25 cellular contexts compared by ENCODE assay signal in the genomic region with DNA sequence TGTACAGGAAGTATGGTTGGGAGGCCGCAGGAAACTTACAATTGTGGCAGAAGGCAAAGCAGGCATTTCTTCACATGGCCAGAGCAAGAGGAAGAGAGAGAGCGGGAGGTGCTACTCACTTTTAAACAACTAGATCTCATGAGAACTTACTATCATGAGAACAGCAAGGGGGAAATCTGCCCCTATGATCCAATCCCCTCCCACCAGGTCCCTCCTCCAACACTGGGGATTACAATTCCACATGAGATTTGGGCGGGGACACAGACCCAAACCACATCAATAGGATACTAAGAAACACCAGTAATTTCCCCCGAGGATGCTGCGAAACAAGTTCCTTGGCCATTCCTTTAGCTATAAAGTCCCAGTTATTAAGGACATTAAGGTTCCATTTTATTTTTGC.
"Had no signal": no experiment of that assay in that cellular context is flagged by ENCODE, and none has a peak within 500 bp of the region (broad histone marks: within the 10 kb centered on the region; RNA-seq: fewer than 3 reads in every experiment).

No MANE protein-coding gene starts in this region.

- ATAC-seq: pancreas; psoas muscle; stimulated activated naive CD8-positive, alpha-beta T cell treated with anti-CD3 and anti-CD28 coated beads, Interleukin-15, Interleukin-2, amounts not matched to agents 100 U/mL and 50 U/mL, for 24 hours had no signal

- H3K4me3 ChIP-seq: left ventricle myocardium inferior, lung, pancreas, psoas muscle, testis, transverse colon had no signal

- H3K9me3 ChIP-seq: left ventricle myocardium inferior, pancreas, psoas muscle, testis, transverse colon had no signal

- DNase-seq: activated CD4-positive, alpha-beta memory T cell treated with anti-CD3 and anti-CD28 coated beads for 36 hours; activated CD4-positive, alpha-beta T cell treated with anti-CD3 and anti-CD28 coated beads for 4 hours; activated CD8-positive, alpha-beta memory T cell treated with anti-CD3 and anti-CD28 coated beads, Interleukin-2, amount 50 U/mL, for 48 hours; activated gamma-delta T cell; activated naive CD4-positive, alpha-beta T cell treated with anti-CD3 and anti-CD28 coated beads, Interleukin-2, amount 10 ng/mL, durations not matched to agents 7 days and 5 days; activated naive CD8-positive, alpha-beta T cell treated with anti-CD3 and anti-CD28 coated beads, Interleukin-2, amount 10 ng/mL, durations not matched to agents 7 days and 5 days; activated T-cell treated with anti-CD3 and anti-CD28 coated beads, Interleukin-2, amount 50 U/mL, for 24 hours; amniotic stem cell; brain microvascular endothelial cell; central memory CD4-positive, alpha-beta T cell; foreskin fibroblast; head of caudate nucleus; hippocampal formation; islet precursor cell; left ventricle myocardium inferior; naive B cell; nephron progenitor cell; nucleus accumbens; pancreas; psoas muscle; stimulated activated CD4-positive, alpha-beta T cell treated with anti-CD3 and anti-CD28 coated beads, Interleukin-2, amount 100 ng/mL, for 48 hours; stimulated activated naive CD8-positive, alpha-beta T cell treated with anti-CD3 and anti-CD28 coated beads, Interleukin-15, Interleukin-2, amounts not matched to agents 100 U/mL and 50 U/mL, for 24 hours; testis; transverse colon had no signal

- H3K27ac ChIP-seq: brain microvascular endothelial cell, left ventricle myocardium inferior, pancreas, psoas muscle, testis, transverse colon had no signal

- H3K9me3 Mint-ChIP-seq: activated CD4-positive, alpha-beta memory T cell treated with anti-CD3 and anti-CD28 coated beads for 36 hours; activated naive CD4-positive, alpha-beta T cell treated with anti-CD3 and anti-CD28 coated beads, Interleukin-2, amount 10 ng/mL, durations not matched to agents 7 days and 5 days; activated naive CD8-positive, alpha-beta T cell treated with anti-CD3 and anti-CD28 coated beads, Interleukin-2, amount 10 ng/mL, durations not matched to agents 7 days and 5 days; activated T-cell treated with anti-CD3 and anti-CD28 coated beads, Interleukin-2, amount 50 U/mL, for 24 hours; nephron progenitor cell had no signal

- H3K4me3 Mint-ChIP-seq: activated CD4-positive, alpha-beta memory T cell treated with anti-CD3 and anti-CD28 coated beads for 36 hours; activated naive CD4-positive, alpha-beta T cell treated with anti-CD3 and anti-CD28 coated beads, Interleukin-2, amount 10 ng/mL, durations not matched to agents 7 days and 5 days; activated naive CD8-positive, alpha-beta T cell treated with anti-CD3 and anti-CD28 coated beads, Interleukin-2, amount 10 ng/mL, durations not matched to agents 7 days and 5 days; activated T-cell treated with anti-CD3 and anti-CD28 coated beads, Interleukin-2, amount 50 U/mL, for 24 hours; nephron progenitor cell had no signal

- H3K36me3 Mint-ChIP-seq: activated CD4-positive, alpha-beta memory T cell treated with anti-CD3 and anti-CD28 coated beads for 36 hours; activated naive CD4-positive, alpha-beta T cell treated with anti-CD3 and anti-CD28 coated beads, Interleukin-2, amount 10 ng/mL, durations not matched to agents 7 days and 5 days; activated naive CD8-positive, alpha-beta T cell treated with anti-CD3 and anti-CD28 coated beads, Interleukin-2, amount 10 ng/mL, durations not matched to agents 7 days and 5 days had no signal

- H3K36me3 ChIP-seq: brain microvascular endothelial cell, left ventricle myocardium inferior, pancreas, transverse colon had no signal

- H3K4me1 ChIP-seq: pancreas, psoas muscle, testis, transverse colon had no signal

- H3K27me3 ChIP-seq: brain microvascular endothelial cell, testis had no signal

- H3K27ac Mint-ChIP-seq: activated CD4-positive, alpha-beta memory T cell treated with anti-CD3 and anti-CD28 coated beads for 36 hours; activated naive CD4-positive, alpha-beta T cell treated with anti-CD3 and anti-CD28 coated beads, Interleukin-2, amount 10 ng/mL, durations not matched to agents 7 days and 5 days; activated naive CD8-positive, alpha-beta T cell treated with anti-CD3 and anti-CD28 coated beads, Interleukin-2, amount 10 ng/mL, durations not matched to agents 7 days and 5 days; activated T-cell treated with anti-CD3 and anti-CD28 coated beads, Interleukin-2, amount 50 U/mL, for 24 hours; nephron progenitor cell had no signal
